11 cellular contexts compared by ENCODE assay signal in genomic region chr16:82138478-82139285, GRCh38. TPM values are rescaled to one million over a fixed set of nuclear protein-coding genes. Genes with fewer than 3 reads are reported as not detected.
A peak's percentile ranks its signal among the peaks of the same experiment; 100 is the strongest.
DNase-seq lines count a peak whose midpoint lies in the region; ATAC-seq, FAIRE-seq and TF ChIP-seq lines count a peak whose summit lies in the region.
"Had no signal": no experiment of that assay in that cellular context is flagged by ENCODE, and none has a peak within 500 bp of the region (broad histone marks: within the 10 kb centered on the region; RNA-seq: fewer than 3 reads in every experiment).

No MANE protein-coding gene starts in this region.

- H3K27me3 ChIP-seq in CD4-positive, alpha-beta memory T cell (ENCODE audit: insufficient read depth, low read length), result no peaks in the 10 kb centered on the region
- H3K27me3 ChIP-seq in GM23338 (ENCODE audit: insufficient read depth) (no peaks in the 10 kb centered on the region), astrocyte (ENCODE audit: insufficient read depth, low read length) (no peaks in the 10 kb centered on the region)

- H3K4me2 ChIP-seq in GM23338 (peak overlapping the region; percentile 60), astrocyte (ENCODE audit: low read length) (no peak overlapping the region)

- TF ChIP-seq CTCF in GM23338 (conservative IDR thresholded peaks at IDR 0.05; ENCODE audit: low read depth in 2 of 2), result no peak
- TF ChIP-seq CTCF in astrocyte (IDR thresholded peaks at IDR 0.05; ENCODE audit: insufficient read depth, low read depth, low read length), result no peak
- no peak for TF ChIP-seq CTCF in GM13976 (IDR thresholded peaks at IDR 0.05; ENCODE audit: borderline replicate concordance, control extremely low read depth, extremely low read depth, insufficient read depth, missing control alignments)

- H3K9me3 ChIP-seq in CD4-positive, alpha-beta memory T cell (ENCODE audit: control insufficient read depth in 1 of 2, low read length in 2 of 2), result no peaks in the 10 kb centered on the region
- no peaks in the 10 kb centered on the region for H3K9me3 ChIP-seq in astrocyte (ENCODE audit: insufficient read depth, low read depth, low read length)

- H3K4me1 Mint-ChIP-seq in CD4-positive, alpha-beta memory T cell, result peaks cover 11 to 26% (median 14%) of the 10 kb centered on the region in 4 donors
- H3K4me1 Mint-ChIP-seq in GM23338 (peaks cover 11% of the 10 kb centered on the region), astrocyte (ENCODE audit: low read depth, unreplicated experiment) (no peaks in the 10 kb centered on the region)

- peaks cover 10 to 18% of the 10 kb centered on the region in 2 donors for H3K36me3 Mint-ChIP-seq in CD4-positive, alpha-beta memory T cell
- H3K36me3 Mint-ChIP-seq in GM23338 (ENCODE audit: low read depth) (peaks cover 44% of the 10 kb centered on the region), astrocyte (ENCODE audit: low read depth, unreplicated experiment) (peaks cover 5% of the 10 kb centered on the region)

- no peaks in the 10 kb centered on the region for H3K27me3 Mint-ChIP-seq in CD4-positive, alpha-beta memory T cell
- H3K27me3 Mint-ChIP-seq in GM23338 (ENCODE audit: insufficient read depth, low read depth, poor library complexity), result peaks cover 3% of the 10 kb centered on the region
- H3K27me3 Mint-ChIP-seq in astrocyte (ENCODE audit: low read depth, unreplicated experiment), result no peaks in the 10 kb centered on the region

- POLR2A ChIA-PET in CD4-positive, alpha-beta memory T cell (lab: Charles Lee; ENCODE audit: partially characterized antibody), result interaction anchor here (1.5 kb wide), 1 partner anchor 31 kb away, joined by 3 read pairs; no protein-coding TSS in a partner anchor

- H3K9me3 Mint-ChIP-seq in CD4-positive, alpha-beta memory T cell, result peaks cover 0 to 5% (median 0%) of the 10 kb centered on the region in 8 donors
- H3K9me3 Mint-ChIP-seq in GM23338 (peaks cover 19% of the 10 kb centered on the region; the same call in 2 of the 3 replicates), astrocyte (ENCODE audit: unreplicated experiment) (no peaks in the 10 kb centered on the region)

- intact Hi-C loops in CD4-positive, alpha-beta memory T cell (cut with micrococcal nuclease), result no loop called here

- DNase-seq in CD4-positive, alpha-beta memory T cell, result no peak
- DNase-seq in GM23338 (ENCODE audit: low spot score), result peak; percentile 35
- no peak for DNase-seq in astrocyte (ENCODE audit: low read depth)
- peak; percentile 14 for DNase-seq in mucosa of gallbladder (ENCODE audit: low spot score)
- no peak for DNase-seq in NCI-H1694 treated with DMSO at 0.1 percent for 48 hours (lab: John Stamatoyannopoulos, UW)
- no peak for DNase-seq in GM13976 (ENCODE audit: low spot score)
- DNase-seq: effector CD8-positive, alpha-beta T cell; hypothalamus had no signal

- CTCF ChIA-PET in CD4-positive, alpha-beta memory T cell (lab: Charles Lee; ENCODE audit: partially characterized antibody), result no interaction called here

- in situ Hi-C loops in GM13976 (cut with MboI; ENCODE audit: low sequenced_read_pairs, unreplicated experiment), result no loop called here

- H3F3A ChIP-seq in GM23338 (replicated peaks; ENCODE audit: low read depth), result no peaks in the 10 kb centered on the region

- H2AFZ ChIP-seq in GM23338 (no peak overlapping the region), astrocyte (ENCODE audit: low read depth, low read length) (no peak overlapping the region)

- H3K79me2 ChIP-seq in GM23338 (replicated peaks; ENCODE audit: insufficient read depth), result peaks cover 7% of the 10 kb centered on the region; the same call in 1 of the 2 replicates
- no peaks in the 10 kb centered on the region for H3K79me2 ChIP-seq in astrocyte (ENCODE audit: insufficient read depth, low read length)

- no peak overlapping the region for H3K4me3 ChIP-seq in CD4-positive, alpha-beta memory T cell (ENCODE audit: low read length in 2 of 2)
- peak overlapping the region; percentile 37 for H3K4me3 ChIP-seq in GM23338
- no peak overlapping the region for H3K4me3 ChIP-seq in astrocyte (ENCODE audit: insufficient read depth, low read depth, low read length)

- H3K9me2 ChIP-seq in GM23338 (ENCODE audit: insufficient read depth), result no peaks in the 10 kb centered on the region

- no peak overlapping the region for H3K9ac ChIP-seq in astrocyte (ENCODE audit: low read length)

- ATAC-seq in GM23338, result peak; percentile 76
- no peak for ATAC-seq in activated CD4-positive, CD25-positive, alpha-beta regulatory T cell treated with anti-CD3 and anti-CD28 coated beads, Interleukin-2, amount 50 U/mL, for 24 hours
- no peak for ATAC-seq in HG02763 (IDR thresholded peaks at IDR 0.05; ENCODE audit: unreplicated experiment)

- peaks cover 14% of the 10 kb centered on the region for H3K4me1 ChIP-seq in CD4-positive, alpha-beta memory T cell (ENCODE audit: insufficient read depth, low read length)
- peaks cover 5% of the 10 kb centered on the region; the same call in 1 of the 2 replicates for H3K4me1 ChIP-seq in GM23338 (ENCODE audit: insufficient read depth)
- H3K4me1 ChIP-seq in astrocyte (ENCODE audit: insufficient read depth, low read length), result no peaks in the 10 kb centered on the region

- FAIRE-seq in astrocyte (lab: Jason Lieb, UNC), result no peak
- FAIRE-seq: HTR-8/SVneo had no signal

- no peaks in the 10 kb centered on the region for H3K36me3 ChIP-seq in CD4-positive, alpha-beta memory T cell (ENCODE audit: insufficient read depth, low read length)
- H3K36me3 ChIP-seq in GM23338 (ENCODE audit: insufficient read depth) (peaks cover 3% of the 10 kb centered on the region; the same call in 1 of the 2 replicates), astrocyte (ENCODE audit: insufficient read depth, low read length) (peaks cover 4% of the 10 kb centered on the region)

- H4K20me1 ChIP-seq in GM23338 (replicated peaks; ENCODE audit: insufficient read depth) (no peaks in the 10 kb centered on the region), astrocyte (ENCODE audit: insufficient read depth, low read length) (no peaks in the 10 kb centered on the region)

- H3K27ac Mint-ChIP-seq in CD4-positive, alpha-beta memory T cell, result peak overlapping the region in 6 of 7 donors; percentile 38 to 87 (median 70)
- H3K27ac Mint-ChIP-seq in GM23338 (peak overlapping the region; percentile 94), astrocyte (ENCODE audit: unreplicated experiment) (no peak overlapping the region)

- no peak overlapping the region for H3K27ac ChIP-seq in CD4-positive, alpha-beta memory T cell (ENCODE audit: low read depth, low read length)
- peak overlapping the region; percentile 57; the same call in 1 of the 2 replicates for H3K27ac ChIP-seq in GM23338 (ENCODE audit: low read depth)
- H3K27ac ChIP-seq in astrocyte (ENCODE audit: low read depth, low read length), result no peak overlapping the region

- peak overlapping the region in 7 of 8 donors; percentile 8 to 78 (median 57) for H3K4me3 Mint-ChIP-seq in CD4-positive, alpha-beta memory T cell
- H3K4me3 Mint-ChIP-seq in GM23338 (peak overlapping the region; percentile 67), astrocyte (ENCODE audit: unreplicated experiment) (peak overlapping the region; percentile 67)

TF ChIP-seq in GM23338, 12 proteins besides CTCF, POLR2A, EP300 and RAD21:
- no peak for TF ChIP-seq ZNF114 (CRISPR knock-in tag; IDR thresholded peaks at IDR 0.05)
- TF ChIP-seq EZH2phosphoT487 (IDR thresholded peaks at IDR 0.05; ENCODE audit: unreplicated experiment), result no peak
- TF ChIP-seq ETS1 (IDR thresholded peaks at IDR 0.05), result no peak
- no peak for TF ChIP-seq REST (IDR thresholded peaks at IDR 0.05; ENCODE audit: unreplicated experiment)

RNA-seq across cellular contexts. Expression of gene MPHOSPH6, which starts 31.3 kb away (rescaled TPM):
- total RNA-seq in CD4-positive, alpha-beta memory T cell, result 10 to 100 TPM; 19.6 to 22.8 TPM
- polyA plus RNA-seq in CD4-positive, alpha-beta memory T cell, result 10 to 100 TPM; 23.0 to 51.6 TPM
- total RNA-seq in GM23338 (2014; rRNA removed; shearing (Covaris generic)), result 40.8 and 49.1 TPM in 2 replicates
- 91.1 and 94.7 TPM in 2 replicates for polyA plus RNA-seq in GM23338 (2016; fragmentation: Nextera tagmentation; extraction: Ambion mirVana)
- 17.9 and 23.7 TPM in 2 replicates for total RNA-seq in astrocyte
- 14.4 TPM for total RNA-seq in mucosa of gallbladder

Comparison
In these comparisons a context has a peak if more than half of its experiments do, and no peak if none do; other contexts are left out.
1. DNase-seq: peak in GM23338 (single experiment) and mucosa of gallbladder (single experiment); none in CD4-positive, alpha-beta memory T cell (0 of 5), astrocyte (single experiment), NCI-H1694 treated with DMSO at 0.1 percent for 48 hours (single experiment) and GM13976 (single experiment).
2. Peak in every context shown above with its lines, with median percentiles within 50 percentile points of each other: H3K4me3 Mint-ChIP-seq.